In the genomic region with DNA sequence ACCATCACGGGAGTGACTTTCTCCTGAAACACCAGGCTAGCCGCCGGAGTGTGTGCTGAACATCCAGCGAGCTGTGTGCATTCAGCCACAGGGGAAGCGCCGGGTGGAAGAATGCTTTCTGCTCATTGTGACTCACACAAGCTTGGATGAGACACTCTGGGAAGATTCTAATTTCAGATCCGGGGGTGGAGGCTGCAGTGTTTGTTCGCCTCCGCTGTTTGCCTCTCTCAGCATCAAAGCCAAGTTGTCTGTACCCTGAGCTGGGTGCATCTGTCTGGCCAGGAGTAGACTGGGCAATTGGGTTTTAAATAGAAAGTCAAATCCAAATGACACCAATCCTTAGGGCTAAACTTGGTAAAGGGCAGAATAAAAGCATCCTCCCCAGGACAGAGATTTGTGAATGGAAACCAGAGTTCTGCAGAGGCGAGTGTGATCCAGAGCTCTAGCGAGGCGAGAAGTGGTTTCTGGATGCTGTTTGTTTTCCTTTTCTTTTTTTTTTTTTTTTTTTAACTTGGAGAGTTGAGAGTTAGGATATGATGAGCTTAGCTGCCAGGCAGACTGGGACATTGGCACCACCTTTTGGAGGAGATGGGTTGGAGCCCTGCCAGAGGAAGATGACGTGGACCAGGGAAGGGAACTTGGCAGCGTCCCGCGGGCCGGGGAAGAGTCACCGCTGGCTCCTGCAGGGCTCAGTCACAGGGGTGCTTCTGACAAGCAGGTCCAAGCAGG, we compare ENCODE assay signal across 8 cellular contexts.
A peak's percentile ranks its signal among the peaks of the same experiment; 100 is the strongest.
DNase-seq lines count a peak whose midpoint lies in the region; ATAC-seq and TF ChIP-seq lines count a peak whose summit lies in the region.

No MANE protein-coding gene starts in this region.

- 89 to 94% methylated on average over 15 to 18 of the region's 18 CpGs for WGBS in mesodermal cell (ENCODE audit: insufficient coverage in 2 of 2), 2 experiments

- peak overlapping the region; percentile 41 for H3K4me3 ChIP-seq in AG04449 (ENCODE audit: low read depth, low read length)
- peak overlapping the region; percentile 47 for H3K4me3 ChIP-seq in coronary artery
- no peak overlapping the region for H3K4me3 ChIP-seq in mesodermal cell (ENCODE audit: extremely low read depth, insufficient read depth, low read length, poor library complexity, severe bottlenecking)

- H3K27ac ChIP-seq in coronary artery (no peak overlapping the region), mesodermal cell (ENCODE audit: low read depth, low read length, severe bottlenecking) (peak overlapping the region; percentile 23)

- H3K36me3 ChIP-seq in mesodermal cell (ENCODE audit: control insufficient read depth, insufficient read depth, low read length) = no peaks in the 10 kb centered on the region

- TF ChIP-seq CTCF in AG04449 (IDR thresholded peaks at IDR 0.05; ENCODE audit: insufficient read depth, low read length, missing control alignments) (no peak), coronary artery (IDR thresholded peaks at IDR 0.05) (no peak)

- CTCF ChIA-PET in AG04449 (lab: Yijun Ruan, JAX) = no interaction called here

- H3K9me3 ChIP-seq in mesodermal cell (ENCODE audit: control insufficient read depth, low read length) = peaks cover 7% of the 10 kb centered on the region

- no peak for ATAC-seq in HG03139 (IDR thresholded peaks at IDR 0.05; ENCODE audit: unreplicated experiment)

- POLR2A ChIA-PET in AG04449 (lab: Yijun Ruan, JAX) = interaction anchor here (0.6 kb wide), 2 partner anchors 205 to 292 kb away, joined by 3 to 4 read pairs; no protein-coding TSS in a partner anchor

- H3K4me1 ChIP-seq in mesodermal cell (ENCODE audit: control insufficient read depth, insufficient read depth, low read length, poor library complexity, severe bottlenecking) = peaks cover 26% of the 10 kb centered on the region

- DNase-seq in AG04449 (ENCODE audit: low read depth, low spot score) (peak; percentile 42), NCI-H1105 treated with DMSO at 0.1 percent for 48 hours (lab: John Stamatoyannopoulos, UW) (peak; percentile 66), coronary artery (ENCODE audit: low spot score) (no peak), NCI-H2081 (lab: John Stamatoyannopoulos, UW) (no peak), NCI-H146 treated with DMSO at 0.1 percent for 48 hours (lab: John Stamatoyannopoulos, UW; ENCODE audit: unreplicated experiment) (no peak), iPS-NIHi7 (ENCODE audit: extremely low spot score) (no peak)

Comparison
In these comparisons a context has a peak if more than half of its experiments do, and no peak if none do; other contexts are left out.
1. DNase-seq: peak in AG04449 (single experiment) and NCI-H1105 treated with DMSO at 0.1 percent for 48 hours (single experiment); none in coronary artery (single experiment), NCI-H2081 (0 of 2), NCI-H146 treated with DMSO at 0.1 percent for 48 hours (single experiment) and iPS-NIHi7 (single experiment).